In genomic region chr1:109113787-109114568, GRCh38 we compare ENCODE assay signal across 8 cellular contexts. TPM values are rescaled to one million over a fixed set of nuclear protein-coding genes. Genes with fewer than 3 reads are reported as not detected.
DNase-seq lines count a peak whose midpoint lies in the region; TF ChIP-seq lines count a peak whose summit lies in the region.

Gene ELAPOR1, plus strand, starts transcription at chr1:109114115. Its CDS starts 69 bp downstream, at chr1:109114184.

- no peaks in the 10 kb centered on the region for H3K9me2 ChIP-seq in Loucy (replicated peaks; ENCODE audit: low read depth, low read length)

- peak within 1 kb of the TSS; percentile 86 to 90 (median 87) for H3K4me3 Mint-ChIP-seq in brain

- H3F3A ChIP-seq in Loucy (ENCODE audit: low read depth): no peaks in the 10 kb centered on the region

- no peaks in the 10 kb centered on the region for H3K79me2 ChIP-seq in Loucy (ENCODE audit: insufficient read depth, low read length)

- peak within 1 kb of the TSS; percentile 69 for H2AFZ ChIP-seq in Loucy (ENCODE audit: low read length)

- no peak for TF ChIP-seq CTCF in Loucy (conservative IDR thresholded peaks at IDR 0.05; ENCODE audit: low read length)
- no peak for TF ChIP-seq CTCF in WI38 (IDR thresholded peaks at IDR 0.05; ENCODE audit: low read depth, low read length)
- no peak for TF ChIP-seq CTCF in brain (conservative IDR thresholded peaks at IDR 0.05)

- H3K4me1 ChIP-seq in Loucy (ENCODE audit: insufficient read depth, low read length, poor library complexity, severe bottlenecking): peaks cover 16% of the 10 kb centered on the region

- H3K9me3 ChIP-seq in Loucy (ENCODE audit: insufficient read depth, low read depth, low read length): no peaks in the 10 kb centered on the region

- H3K4me1 Mint-ChIP-seq in brain: peaks cover 64% of the 10 kb centered on the region

- H3K27ac Mint-ChIP-seq in brain: peak within 1 kb of the TSS; percentile 36 to 94 (median 93)

- H3K4me2 ChIP-seq in Loucy (ENCODE audit: low read depth, low read length, poor library complexity, severe bottlenecking): peak within 1 kb of the TSS; percentile 76

- H4K20me1 ChIP-seq in Loucy (ENCODE audit: insufficient read depth, low read length, poor library complexity, severe bottlenecking): no peaks in the 10 kb centered on the region

- H3K27me3 Mint-ChIP-seq in brain: peaks cover 38% of the 10 kb centered on the region

- H3K9ac ChIP-seq in Loucy (ENCODE audit: low read depth, low read length, poor library complexity, severe bottlenecking): no peak within 1 kb of the TSS

- H3K27me3 ChIP-seq in Loucy (ENCODE audit: insufficient read depth, low read length, poor library complexity, severe bottlenecking): peaks cover 17% of the 10 kb centered on the region

- H3K9me3 Mint-ChIP-seq in brain: peaks cover 0 to 7% (median 0%) of the 10 kb centered on the region in 5 experiments

- peak within 1 kb of the TSS; percentile 61 for H3K4me3 ChIP-seq in Loucy (ENCODE audit: low read length, poor library complexity, severe bottlenecking)
- H3K4me3 ChIP-seq in WI38 (ENCODE audit: low read depth, low read length): peak within 1 kb of the TSS; percentile 13; the same call in 1 of the 2 replicates

- H3K36me3 ChIP-seq in Loucy (ENCODE audit: insufficient read depth, low read length): no peaks in the 10 kb centered on the region

- H3K36me3 Mint-ChIP-seq in brain: peaks cover 6% of the 10 kb centered on the region

- peak; percentile 76 for DNase-seq in NCI-H82 (lab: John Stamatoyannopoulos, UW)
- DNase-seq in NCI-H82 treated with DMSO at 0.1 percent for 48 hours (lab: John Stamatoyannopoulos, UW; ENCODE audit: unreplicated experiment): no peak
- peak; percentile 84 for DNase-seq in islet precursor cell
- peak; percentile 62 to 73 for DNase-seq in stimulated activated CD4-positive, alpha-beta T cell treated with anti-CD3 and anti-CD28 coated beads, Interleukin-15, amount 100 ng/mL, for 1 hour (ENCODE audit: low read depth in 1 of 2, low spot score in 1 of 2)
- no peak for DNase-seq in middle frontal gyrus (ENCODE audit: extremely low spot score, low spot score)

RNA-seq across cellular contexts. Expression of gene ELAPOR1, which starts in this region (rescaled TPM):
- 205 TPM for polyA plus RNA-seq in brain (ENCODE audit: insufficient read depth, low read depth, low replicate concordance)

Comparison
In these comparisons a context has a peak if more than half of its experiments do, and no peak if none do; other contexts are left out.
1. DNase-seq: peak in NCI-H82 (single experiment), islet precursor cell (single experiment) and stimulated activated CD4-positive, alpha-beta T cell treated with anti-CD3 and anti-CD28 coated beads, Interleukin-15, amount 100 ng/mL, for 1 hour (2 of 2); none in NCI-H82 treated with DMSO at 0.1 percent for 48 hours (single experiment) and middle frontal gyrus (single experiment).